7 cellular contexts compared by ENCODE assay signal in the genomic region with DNA sequence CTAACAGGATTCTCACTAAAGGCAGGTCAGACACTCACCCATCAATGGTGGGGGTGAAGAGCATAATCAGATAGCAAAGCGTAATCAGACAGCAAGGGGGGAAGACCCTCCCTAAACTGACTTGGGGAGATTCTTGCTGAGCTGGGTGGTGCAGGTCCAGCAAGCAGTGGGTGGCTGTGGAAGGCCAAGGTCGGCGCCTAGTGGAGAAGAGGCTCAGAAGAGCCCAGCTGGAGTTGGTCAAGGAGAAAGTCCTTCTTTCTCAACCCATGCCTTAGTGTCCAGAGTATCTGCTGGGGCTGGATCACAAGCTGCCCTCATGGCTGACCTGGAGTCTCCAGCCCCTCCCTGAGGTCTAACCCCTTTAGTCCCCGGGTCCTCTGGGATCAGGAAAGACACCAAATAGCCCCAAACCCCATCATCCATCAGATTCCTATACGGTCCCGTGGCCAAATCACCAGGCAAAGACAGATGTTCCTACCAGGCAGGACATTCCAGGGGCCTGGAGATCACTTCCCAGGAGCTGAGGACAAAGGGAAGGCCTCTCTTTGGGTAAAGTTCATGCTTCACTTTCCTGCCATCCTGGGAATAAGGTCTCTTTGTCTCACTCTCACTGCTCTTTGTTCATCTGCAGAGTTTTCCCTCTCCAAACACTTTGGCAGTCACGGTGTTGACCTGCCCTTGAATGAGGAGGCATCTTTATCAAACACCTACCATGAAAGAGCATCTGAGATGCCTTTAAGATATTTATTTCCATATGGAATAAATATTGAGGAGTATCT. TPM values are rescaled to one million over a fixed set of nuclear protein-coding genes. Genes with fewer than 3 reads are reported as not detected.
A peak's percentile ranks its signal among the peaks of the same experiment; 100 is the strongest.
DNase-seq lines count a peak whose midpoint lies in the region; ATAC-seq, FAIRE-seq and TF ChIP-seq lines count a peak whose summit lies in the region.
"Not testable (repeated sequence)": the region's sequence is repeated elsewhere in the genome, so short reads cannot be mapped to it uniquely, and the experiment has no call there.

No MANE protein-coding gene starts in this region.

- TSS peak; percentile 86 for BruUV-seq in HepG2 (replicated peaks; lab: Mats Ljungman, UMichigan)

- WGBS in HepG2 (ENCODE audit: low lambda C conversion rate): 38% methylated on average over 2 of the region's 7 CpGs
- no CpG with 5 or more reads among the region's 7 CpGs for WGBS in neuronal stem cell (ENCODE audit: extremely low coverage in 2 of 2, insufficient read length in 2 of 2, insufficient replicate concordance in 1 of 2), 2 donors
- WGBS in spleen, 5 donors: 79 to 93% (median 86%) methylated on average over 7 of the region's 7 CpGs
- WGBS in thymus: 99% methylated on average over 7 of the region's 7 CpGs

- not testable (repeated sequence) for H3K27me3 Mint-ChIP-seq in chondrocyte (ENCODE audit: low read depth)

- not testable (repeated sequence) for H2AK5ac ChIP-seq in neuronal stem cell (ENCODE audit: low read depth, low read length)

- peak overlapping the region; percentile 56 for H3K4me2 ChIP-seq in HepG2 (ENCODE audit: low read depth, low read length)
- not testable (repeated sequence) for H3K4me2 ChIP-seq in neuronal stem cell (ENCODE audit: insufficient read depth, low read length, poor library complexity, severe bottlenecking)

- not testable (repeated sequence) for TF ChIP-seq RAD21 in HepG2 (CRISPR knock-in tag; IDR thresholded peaks at IDR 0.05)

- H3K36me3 Mint-ChIP-seq in chondrocyte (ENCODE audit: low read depth): peaks cover 11% of the 10 kb centered on the region

- not testable (repeated sequence) for TF ChIP-seq POLR2A in HepG2 (IDR thresholded peaks at IDR 0.05; ENCODE audit: insufficient read depth in 1 of 2, low read depth in 2 of 2, low read length in 2 of 2); spleen (IDR thresholded peaks at IDR 0.05)

- peak overlapping the region; percentile 6 for H3K27ac Mint-ChIP-seq in chondrocyte (ENCODE audit: unreplicated experiment)

- H3K23ac ChIP-seq in neuronal stem cell (ENCODE audit: low read depth, low read length, poor library complexity): not testable (repeated sequence)

- TF ChIP-seq EP300 in HepG2 (IDR thresholded peaks at IDR 0.05; ENCODE audit: low read depth in 2 of 2, low read length in 2 of 2): peak in 1 of 2 experiments; percentile 7; a peak in 1 of 4 replicates
- not testable (repeated sequence) for TF ChIP-seq EP300 in HepG2 (CRISPR knock-in tag; IDR thresholded peaks at IDR 0.05; ENCODE audit: borderline replicate concordance)

- peak; percentile 23 for DNase-seq in NCI-H345 (lab: John Stamatoyannopoulos, UW)
- DNase-seq in ascending aorta (ENCODE audit: low spot score in 2 of 2); chondrocyte (ENCODE audit: low spot score); neuronal stem cell (ENCODE audit: low spot score); spleen: not testable (repeated sequence)
- peak; percentile 75 for DNase-seq in HepG2 (ENCODE audit: low spot score)

- FAIRE-seq in HepG2 (lab: Jason Lieb, UNC): peak; percentile 97

- not testable (repeated sequence) for H3K79me2 ChIP-seq in HepG2 (ENCODE audit: insufficient read depth, low read length)

- H3K9me3 ChIP-seq in ascending aorta; HepG2 (ENCODE audit: low read length); neuronal stem cell (replicated peaks in 1 of 2; ENCODE audit: control insufficient read depth in 2 of 2, insufficient read depth in 1 of 2, low read depth in 1 of 2, low read length in 2 of 2); spleen; thymus (ENCODE audit: control insufficient read depth): not testable (repeated sequence)

- in situ Hi-C loops in HepG2 (cut with HindIII; ENCODE audit: extremely low pct_ligation_motif_present, low pct_unique_long_range_greater_than_20kb): not testable (repeated sequence)

- TF ChIP-seq CTCF in ascending aorta (IDR thresholded peaks at IDR 0.05); chondrocyte (IDR thresholded peaks at IDR 0.05); spleen (IDR thresholded peaks at IDR 0.05 in 8 of 11, conservative IDR thresholded peaks at IDR 0.05 in 3 of 11): not testable (repeated sequence)
- TF ChIP-seq CTCF in HepG2 (CRISPR knock-in tag; IDR thresholded peaks at IDR 0.05): peak; percentile 38

- H3K4me1 ChIP-seq in ascending aorta; thymus (ENCODE audit: control insufficient read depth, insufficient read depth, low read length): not testable (repeated sequence)
- H3K4me1 ChIP-seq in HepG2 (ENCODE audit: insufficient read depth, low read length) (peaks cover 57% of the 10 kb centered on the region), neuronal stem cell (ENCODE audit: control insufficient read depth in 2 of 2, insufficient read depth in 1 of 2, low read depth in 1 of 2, low read length in 2 of 2) (peaks cover 8 to 15% of the 10 kb centered on the region in 2 donors), spleen (peaks cover 4 to 27% (median 15%) of the 10 kb centered on the region in 6 donors)

- not testable (repeated sequence) for H3K14ac ChIP-seq in neuronal stem cell (ENCODE audit: low read length)

- H2BK15ac ChIP-seq in neuronal stem cell (ENCODE audit: low read length): not testable (repeated sequence)

- peak overlapping the region; percentile 45 for H3K9ac ChIP-seq in HepG2 (ENCODE audit: insufficient read depth, low read depth, low read length)
- H3K9ac ChIP-seq in neuronal stem cell (ENCODE audit: low read depth, low read length, poor library complexity): not testable (repeated sequence)

- peak overlapping the region; percentile 37 for H2BK120ac ChIP-seq in neuronal stem cell (ENCODE audit: low read depth, low read length)

- H3K9me3 Mint-ChIP-seq in chondrocyte (ENCODE audit: low read depth): not testable (repeated sequence)

- H3K27me3 ChIP-seq in ascending aorta; HepG2 (ENCODE audit: control insufficient read depth in 1 of 2, insufficient read depth in 2 of 2, low read length in 2 of 2); neuronal stem cell (ENCODE audit: control insufficient read depth in 3 of 3, insufficient read depth in 3 of 3, low read depth in 1 of 3, low read length in 3 of 3); spleen (replicated peaks in 1 of 7); thymus (ENCODE audit: control insufficient read depth, insufficient read depth): not testable (repeated sequence)

- peak overlapping the region; percentile 89 for H4K91ac ChIP-seq in neuronal stem cell (ENCODE audit: low read depth, low read length, poor library complexity)

- not testable (repeated sequence) for H4K20me1 ChIP-seq in HepG2 (ENCODE audit: insufficient read depth, low read length)

- intact Hi-C loops in ascending aorta (cut with DNase I); HepG2 (cut with micrococcal nuclease; ENCODE audit: unreplicated experiment); spleen (cut with DNase I; ENCODE audit: low total_unique reads): not testable (repeated sequence)

- peaks cover 26% of the 10 kb centered on the region for H3K4me1 Mint-ChIP-seq in chondrocyte (ENCODE audit: low read depth)

- not testable (repeated sequence) for H3K4me3 Mint-ChIP-seq in chondrocyte (ENCODE audit: unreplicated experiment)

- H3K36me3 ChIP-seq in ascending aorta (peaks cover 0 to 31% of the 10 kb centered on the region in 2 donors), HepG2 (replicated peaks in 1 of 2; ENCODE audit: control insufficient read depth in 1 of 2, insufficient read depth in 2 of 2, low read length in 2 of 2) (peaks cover 13 to 42% of the 10 kb centered on the region in 2 experiments), spleen (peaks cover 0 to 92% (median 49%) of the 10 kb centered on the region in 6 donors)
- H3K36me3 ChIP-seq in neuronal stem cell (replicated peaks in 1 of 2; ENCODE audit: control insufficient read depth in 2 of 2, insufficient read depth in 2 of 2, low read length in 2 of 2); thymus (ENCODE audit: control insufficient read depth, insufficient read depth): not testable (repeated sequence)

- not testable (repeated sequence) for H3K79me1 ChIP-seq in neuronal stem cell (ENCODE audit: low read depth, low read length)

- H3K4ac ChIP-seq in neuronal stem cell (ENCODE audit: low read length): not testable (repeated sequence)

- H2AFZ ChIP-seq in HepG2 (ENCODE audit: low read length): not testable (repeated sequence)
- peak overlapping the region; percentile 55 for H2AFZ ChIP-seq in neuronal stem cell (ENCODE audit: low read length)

- H3K4me3 ChIP-seq in ascending aorta; HepG2 (replicated peaks in 1 of 3; ENCODE audit: insufficient read depth in 1 of 3, low read depth in 2 of 3, low read length in 3 of 3); neuronal stem cell (ENCODE audit: low read length in 2 of 2); spleen; thymus (ENCODE audit: low read length): not testable (repeated sequence)

- H3K27ac ChIP-seq in ascending aorta: peak overlapping the region; percentile 0 to 27
- peak overlapping the region; percentile 77 for H3K27ac ChIP-seq in HepG2 (ENCODE audit: extremely low read length, insufficient read depth, low read length)
- H3K27ac ChIP-seq in neuronal stem cell (replicated peaks; ENCODE audit: low read length): not testable (repeated sequence)
- peak overlapping the region in 5 of 8 donors; percentile 8 to 45 (median 35) for H3K27ac ChIP-seq in spleen
- H3K27ac ChIP-seq in thymus (ENCODE audit: low read depth): peak overlapping the region; percentile 40

- H4K8ac ChIP-seq in neuronal stem cell (ENCODE audit: low read depth, low read length): not testable (repeated sequence)

- not testable (repeated sequence) for H2BK12ac ChIP-seq in neuronal stem cell (ENCODE audit: low read length)

- ATAC-seq in HepG2: peak; percentile 83

- POLR2A ChIA-PET in HepG2 (lab: Yijun Ruan, JAX): interaction anchor here (1.0 to 2.0 kb wide), 3 partner anchors 11 to 36 kb away, joined by 3 to 8 read pairs (median 5); partner anchors contain the start of genes APOL1 and APOL2

- CTCF ChIA-PET in HepG2 (lab: Yijun Ruan, JAX; ENCODE audit: low intra/inter-chr PET ratio, low total read pairs): not testable (repeated sequence)

- peak overlapping the region; percentile 67 for H3K18ac ChIP-seq in neuronal stem cell (ENCODE audit: low read length)

- H2BK5ac ChIP-seq in neuronal stem cell (ENCODE audit: low read length): not testable (repeated sequence)

RNA-seq across cellular contexts. Expression of gene APOL1, which starts 11.1 kb away (rescaled TPM):
- total RNA-seq in ascending aorta: 30.1 TPM
- 16.7 to 38.4 TPM (median 16.9 TPM) in 3 replicates for total RNA-seq in chondrocyte
- 11.2 and 20.3 TPM in 2 replicates for total RNA-seq in HepG2 (2016; rRNA removed; fragmentation: Illumina TruSeq; extraction: Trizol)
- 2.3 and 2.8 TPM in 2 replicates for total RNA-seq in HepG2 (2016; cell fraction: cytosol; rRNA removed; fragmentation: Illumina TruSeq; extraction: Trizol; ENCODE audit: low read depth)
- total RNA-seq in HepG2 (2016; cell fraction: insoluble cytoplasmic fraction; rRNA removed; fragmentation: Illumina TruSeq; extraction: Trizol): 10.1 and 20.9 TPM in 2 replicates
- 3.2 and 3.4 TPM in 2 replicates for total RNA-seq in HepG2 (2016; cell fraction: membrane; rRNA removed; fragmentation: Illumina TruSeq; extraction: Trizol)
- 19.4 and 20.3 TPM in 2 replicates for total RNA-seq in HepG2 (2016; cell fraction: nucleus; rRNA removed; fragmentation: Illumina TruSeq; extraction: Trizol)
- 75.0 and 124 TPM in 2 replicates for polyA plus RNA-seq in HepG2 (2011; rRNA removed)
- polyA plus RNA-seq in HepG2 (2011; cell fraction: cytosol; rRNA removed): 57.2 and 84.6 TPM in 2 replicates
- 110 and 144 TPM in 2 replicates for polyA plus RNA-seq in HepG2 (2011; cell fraction: nucleus; rRNA removed)
- polyA plus RNA-seq in HepG2 (2012): 126 and 159 TPM in 2 replicates
- 2.5 and 2.9 TPM in 2 replicates for polyA plus RNA-seq in HepG2 (2016; cell fraction: cytosol; fragmentation: Illumina TruSeq; extraction: Trizol; ENCODE audit: low read depth)
- 12.0 and 13.0 TPM in 2 replicates for polyA plus RNA-seq in HepG2 (2016; cell fraction: insoluble cytoplasmic fraction; fragmentation: Illumina TruSeq; extraction: Trizol; ENCODE audit: low read depth)
- 3.3 and 3.8 TPM in 2 replicates for polyA plus RNA-seq in HepG2 (2016; cell fraction: membrane; fragmentation: Illumina TruSeq; extraction: Trizol; ENCODE audit: low read depth)
- polyA plus RNA-seq in HepG2 (2016; cell fraction: nucleus; fragmentation: Illumina TruSeq; extraction: Trizol; ENCODE audit: insufficient read depth, low read depth): 37.3 and 42.3 TPM in 2 replicates
- 2.0 and 61.9 TPM in 2 replicates for polyA minus RNA-seq in HepG2 (2011; rRNA and poly(A)+ RNA removed; ENCODE audit: low replicate concordance)
- polyA minus RNA-seq in HepG2 (2011; cell fraction: cytosol; rRNA and poly(A)+ RNA removed): 61.5 and 88.3 TPM in 2 replicates
- polyA minus RNA-seq in HepG2 (2011; cell fraction: nucleus; rRNA and poly(A)+ RNA removed): 34.2 and 54.7 TPM in 2 replicates
- 0.06 TPM for polyA plus RNA-seq in neuronal stem cell (2013, experiment 1 of 2)
- 0.03 TPM for polyA plus RNA-seq in neuronal stem cell (2013, experiment 2 of 2)
- 100 to 1,000 TPM in 1 of 7 donors, 10 to 100 TPM in 6; 33.3 to 108 (median 73.9) TPM for total RNA-seq in spleen
- polyA plus RNA-seq in spleen: 10 to 100 TPM in 2 of 3 donors, 1 to 10 TPM in 1; 10.0 to 24.2 (median 11.4) TPM
- 62.6 TPM for polyA plus RNA-seq in thymus

RNA-seq across cellular contexts. Expression of gene APOL2, which starts 24.7 kb away (rescaled TPM):
- total RNA-seq in ascending aorta (34.3 TPM), chondrocyte (58.7 to 84.1 TPM (median 83.8 TPM) in 3 replicates), HepG2 (2016; rRNA removed; fragmentation: Illumina TruSeq; extraction: Trizol) (28.7 and 34.3 TPM in 2 replicates), spleen (10 to 100 TPM; 53.2 to 77.2 (median 59.3) TPM)
- total RNA-seq in HepG2 (2016; cell fraction: cytosol; rRNA removed; fragmentation: Illumina TruSeq; extraction: Trizol; ENCODE audit: low read depth): 2.5 and 3.6 TPM in 2 replicates
- 27.0 and 29.3 TPM in 2 replicates for total RNA-seq in HepG2 (2016; cell fraction: insoluble cytoplasmic fraction; rRNA removed; fragmentation: Illumina TruSeq; extraction: Trizol)
- total RNA-seq in HepG2 (2016; cell fraction: membrane; rRNA removed; fragmentation: Illumina TruSeq; extraction: Trizol): 8.2 and 9.0 TPM in 2 replicates
- 16.8 and 21.4 TPM in 2 replicates for total RNA-seq in HepG2 (2016; cell fraction: nucleus; rRNA removed; fragmentation: Illumina TruSeq; extraction: Trizol)
- polyA plus RNA-seq in HepG2 (2011; rRNA removed) (51.2 and 94.4 TPM in 2 replicates), spleen (10 to 100 TPM; 16.0 to 35.0 (median 20.2) TPM), thymus (56.1 TPM)
- polyA plus RNA-seq in HepG2 (2011; cell fraction: cytosol; rRNA removed): 53.4 and 72.6 TPM in 2 replicates
- 195 and 245 TPM in 2 replicates for polyA plus RNA-seq in HepG2 (2011; cell fraction: nucleus; rRNA removed)
- polyA plus RNA-seq in HepG2 (2012): 58.3 and 88.7 TPM in 2 replicates
- 1.8 TPM in 2 replicates for polyA plus RNA-seq in HepG2 (2016; cell fraction: cytosol; fragmentation: Illumina TruSeq; extraction: Trizol; ENCODE audit: low read depth)
- polyA plus RNA-seq in HepG2 (2016; cell fraction: insoluble cytoplasmic fraction; fragmentation: Illumina TruSeq; extraction: Trizol; ENCODE audit: low read depth): 20.2 and 26.3 TPM in 2 replicates
- polyA plus RNA-seq in HepG2 (2016; cell fraction: membrane; fragmentation: Illumina TruSeq; extraction: Trizol; ENCODE audit: low read depth): 4.4 and 5.1 TPM in 2 replicates
- polyA plus RNA-seq in HepG2 (2016; cell fraction: nucleus; fragmentation: Illumina TruSeq; extraction: Trizol; ENCODE audit: insufficient read depth, low read depth): 31.6 and 34.2 TPM in 2 replicates
- 34.5 and 120 TPM in 2 replicates for polyA minus RNA-seq in HepG2 (2011; rRNA and poly(A)+ RNA removed; ENCODE audit: low replicate concordance)
- polyA minus RNA-seq in HepG2 (2011; cell fraction: cytosol; rRNA and poly(A)+ RNA removed): 39.4 and 67.2 TPM in 2 replicates
- polyA minus RNA-seq in HepG2 (2011; cell fraction: nucleus; rRNA and poly(A)+ RNA removed): 44.7 and 77.3 TPM in 2 replicates
- 4.3 TPM for polyA plus RNA-seq in neuronal stem cell (2013, experiment 1 of 2)
- 4.7 TPM for polyA plus RNA-seq in neuronal stem cell (2013, experiment 2 of 2)
